1 cellular context compared by ENCODE assay signal in the genomic region with DNA sequence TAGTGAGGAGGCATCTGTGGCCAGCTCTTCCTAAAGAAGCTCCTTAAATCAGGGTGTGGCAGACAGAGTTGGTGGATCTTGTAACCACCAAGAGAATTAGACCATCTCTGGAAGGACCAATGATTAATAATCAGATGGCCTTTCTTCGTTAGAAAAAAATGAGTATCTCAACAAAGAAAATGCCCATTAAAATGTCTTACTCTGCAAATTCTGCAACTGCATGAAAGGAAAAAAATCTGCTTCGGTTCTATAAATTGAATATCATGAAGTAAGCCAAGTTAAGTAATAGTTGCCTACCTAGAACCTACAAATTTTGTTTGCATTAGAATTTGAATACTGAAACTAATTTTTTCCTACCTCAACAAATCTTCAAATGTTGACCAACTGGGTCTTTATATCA.
TF ChIP-seq lines count a peak whose summit lies in the region.

No MANE protein-coding gene starts in this region.

TF ChIP-seq in SK-N-SH treated with all-trans-retinoic acid at 6 μM for 48 hours, 23 proteins besides CTCF, POLR2A, EP300 and RAD21 (continued from another document):
- TF ChIP-seq, protein P1, sequence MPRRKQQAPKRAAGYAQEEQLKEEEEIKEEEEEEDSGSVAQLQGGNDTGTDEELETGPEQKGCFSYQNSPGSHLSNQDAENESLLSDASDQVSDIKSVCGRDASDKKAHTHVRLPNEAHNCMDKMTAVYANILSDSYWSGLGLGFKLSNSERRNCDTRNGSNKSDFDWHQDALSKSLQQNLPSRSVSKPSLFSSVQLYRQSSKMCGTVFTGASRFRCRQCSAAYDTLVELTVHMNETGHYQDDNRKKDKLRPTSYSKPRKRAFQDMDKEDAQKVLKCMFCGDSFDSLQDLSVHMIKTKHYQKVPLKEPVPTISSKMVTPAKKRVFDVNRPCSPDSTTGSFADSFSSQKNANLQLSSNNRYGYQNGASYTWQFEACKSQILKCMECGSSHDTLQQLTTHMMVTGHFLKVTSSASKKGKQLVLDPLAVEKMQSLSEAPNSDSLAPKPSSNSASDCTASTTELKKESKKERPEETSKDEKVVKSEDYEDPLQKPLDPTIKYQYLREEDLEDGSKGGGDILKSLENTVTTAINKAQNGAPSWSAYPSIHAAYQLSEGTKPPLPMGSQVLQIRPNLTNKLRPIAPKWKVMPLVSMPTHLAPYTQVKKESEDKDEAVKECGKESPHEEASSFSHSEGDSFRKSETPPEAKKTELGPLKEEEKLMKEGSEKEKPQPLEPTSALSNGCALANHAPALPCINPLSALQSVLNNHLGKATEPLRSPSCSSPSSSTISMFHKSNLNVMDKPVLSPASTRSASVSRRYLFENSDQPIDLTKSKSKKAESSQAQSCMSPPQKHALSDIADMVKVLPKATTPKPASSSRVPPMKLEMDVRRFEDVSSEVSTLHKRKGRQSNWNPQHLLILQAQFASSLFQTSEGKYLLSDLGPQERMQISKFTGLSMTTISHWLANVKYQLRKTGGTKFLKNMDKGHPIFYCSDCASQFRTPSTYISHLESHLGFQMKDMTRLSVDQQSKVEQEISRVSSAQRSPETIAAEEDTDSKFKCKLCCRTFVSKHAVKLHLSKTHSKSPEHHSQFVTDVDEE (CRISPR knock-in tag; IDR thresholded peaks at IDR 0.05) = no peak
- TF ChIP-seq ZFP30 (CRISPR knock-in tag; IDR thresholded peaks at IDR 0.05) (no peak), ESRRG (CRISPR knock-in tag; IDR thresholded peaks at IDR 0.05) (no peak), ISL1 (CRISPR knock-in tag; IDR thresholded peaks at IDR 0.05) (no peak), TCF4 (CRISPR knock-in tag; IDR thresholded peaks at IDR 0.05; ENCODE audit: borderline replicate concordance) (no peak), ZFP3 (CRISPR knock-in tag; IDR thresholded peaks at IDR 0.05) (no peak)
